ENCODE assay signal across 1 cellular context in the genomic region with DNA sequence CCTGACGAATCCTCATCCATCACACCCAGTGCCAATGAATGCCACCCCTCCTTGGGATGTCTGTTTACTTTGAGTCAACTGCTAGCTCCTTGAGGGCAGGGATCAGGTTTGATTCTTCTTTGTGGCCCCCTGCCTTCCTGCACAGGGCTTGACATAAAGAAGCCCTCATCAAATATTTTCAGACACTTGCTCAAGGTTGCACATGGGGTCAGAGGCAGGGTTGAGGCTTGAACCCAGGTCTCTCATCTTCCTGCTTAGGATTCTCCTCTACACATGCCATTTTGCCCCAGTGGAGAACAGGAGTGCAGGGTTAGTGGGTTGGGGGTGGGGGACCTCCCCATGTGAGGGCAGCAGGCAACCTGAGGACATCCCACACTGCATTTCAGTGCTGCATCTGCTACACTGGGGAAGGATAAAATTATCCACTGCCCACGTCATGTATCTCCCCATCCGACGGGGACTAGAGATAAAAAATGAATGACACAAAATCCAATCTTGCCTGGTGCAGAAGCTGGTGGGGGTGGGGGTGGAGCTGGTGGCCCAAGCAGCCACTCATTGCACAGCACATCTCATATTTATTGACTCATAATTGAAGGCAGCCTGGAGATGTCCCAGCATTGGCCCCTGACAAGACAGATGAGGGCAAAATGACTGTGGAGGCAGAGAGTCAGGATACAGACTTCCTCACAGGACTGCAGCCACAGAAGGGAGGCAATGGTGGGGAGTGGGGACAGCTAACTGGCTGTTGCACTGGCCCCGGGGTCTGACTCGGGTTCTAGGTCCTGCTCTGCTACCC.
TF ChIP-seq lines count a peak whose summit lies in the region.

No MANE protein-coding gene starts in this region.

TF ChIP-seq in SK-N-SH treated with all-trans-retinoic acid at 6 μM for 48 hours, 23 proteins besides CTCF, POLR2A, EP300 and RAD21:
- TF ChIP-seq, protein P1, sequence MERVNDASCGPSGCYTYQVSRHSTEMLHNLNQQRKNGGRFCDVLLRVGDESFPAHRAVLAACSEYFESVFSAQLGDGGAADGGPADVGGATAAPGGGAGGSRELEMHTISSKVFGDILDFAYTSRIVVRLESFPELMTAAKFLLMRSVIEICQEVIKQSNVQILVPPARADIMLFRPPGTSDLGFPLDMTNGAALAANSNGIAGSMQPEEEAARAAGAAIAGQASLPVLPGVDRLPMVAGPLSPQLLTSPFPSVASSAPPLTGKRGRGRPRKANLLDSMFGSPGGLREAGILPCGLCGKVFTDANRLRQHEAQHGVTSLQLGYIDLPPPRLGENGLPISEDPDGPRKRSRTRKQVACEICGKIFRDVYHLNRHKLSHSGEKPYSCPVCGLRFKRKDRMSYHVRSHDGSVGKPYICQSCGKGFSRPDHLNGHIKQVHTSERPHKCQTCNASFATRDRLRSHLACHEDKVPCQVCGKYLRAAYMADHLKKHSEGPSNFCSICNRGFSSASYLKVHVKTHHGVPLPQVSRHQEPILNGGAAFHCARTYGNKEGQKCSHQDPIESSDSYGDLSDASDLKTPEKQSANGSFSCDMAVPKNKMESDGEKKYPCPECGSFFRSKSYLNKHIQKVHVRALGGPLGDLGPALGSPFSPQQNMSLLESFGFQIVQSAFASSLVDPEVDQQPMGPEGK (CRISPR knock-in tag; IDR thresholded peaks at IDR 0.05; ENCODE audit: borderline replicate concordance), result no peak
- TF ChIP-seq, protein P2, sequence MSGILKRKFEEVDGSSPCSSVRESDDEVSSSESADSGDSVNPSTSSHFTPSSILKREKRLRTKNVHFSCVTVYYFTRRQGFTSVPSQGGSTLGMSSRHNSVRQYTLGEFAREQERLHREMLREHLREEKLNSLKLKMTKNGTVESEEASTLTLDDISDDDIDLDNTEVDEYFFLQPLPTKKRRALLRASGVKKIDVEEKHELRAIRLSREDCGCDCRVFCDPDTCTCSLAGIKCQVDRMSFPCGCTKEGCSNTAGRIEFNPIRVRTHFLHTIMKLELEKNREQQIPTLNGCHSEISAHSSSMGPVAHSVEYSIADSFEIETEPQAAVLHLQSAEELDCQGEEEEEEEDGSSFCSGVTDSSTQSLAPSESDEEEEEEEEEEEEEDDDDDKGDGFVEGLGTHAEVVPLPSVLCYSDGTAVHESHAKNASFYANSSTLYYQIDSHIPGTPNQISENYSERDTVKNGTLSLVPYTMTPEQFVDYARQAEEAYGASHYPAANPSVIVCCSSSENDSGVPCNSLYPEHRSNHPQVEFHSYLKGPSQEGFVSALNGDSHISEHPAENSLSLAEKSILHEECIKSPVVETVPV (CRISPR knock-in tag; IDR thresholded peaks at IDR 0.05), result no peak
- TF ChIP-seq, protein P3, sequence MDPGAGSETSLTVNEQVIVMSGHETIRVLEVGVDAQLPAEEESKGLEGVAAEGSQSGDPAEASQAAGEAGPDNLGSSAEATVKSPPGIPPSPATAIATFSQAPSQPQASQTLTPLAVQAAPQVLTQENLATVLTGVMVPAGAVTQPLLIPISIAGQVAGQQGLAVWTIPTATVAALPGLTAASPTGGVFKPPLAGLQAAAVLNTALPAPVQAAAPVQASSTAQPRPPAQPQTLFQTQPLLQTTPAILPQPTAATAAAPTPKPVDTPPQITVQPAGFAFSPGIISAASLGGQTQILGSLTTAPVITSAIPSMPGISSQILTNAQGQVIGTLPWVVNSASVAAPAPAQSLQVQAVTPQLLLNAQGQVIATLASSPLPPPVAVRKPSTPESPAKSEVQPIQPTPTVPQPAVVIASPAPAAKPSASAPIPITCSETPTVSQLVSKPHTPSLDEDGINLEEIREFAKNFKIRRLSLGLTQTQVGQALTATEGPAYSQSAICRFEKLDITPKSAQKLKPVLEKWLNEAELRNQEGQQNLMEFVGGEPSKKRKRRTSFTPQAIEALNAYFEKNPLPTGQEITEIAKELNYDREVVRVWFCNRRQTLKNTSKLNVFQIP (CRISPR knock-in tag; IDR thresholded peaks at IDR 0.05; ENCODE audit: borderline replicate concordance, low read depth), result no peak
- TF ChIP-seq CSDC2 (CRISPR knock-in tag; IDR thresholded peaks at IDR 0.05) (no peak), PPARA (CRISPR knock-in tag; IDR thresholded peaks at IDR 0.05; ENCODE audit: borderline replicate concordance) (no peak), ZC3H10 (CRISPR knock-in tag; IDR thresholded peaks at IDR 0.05) (no peak), ZNF8 (CRISPR knock-in tag; IDR thresholded peaks at IDR 0.05) (no peak), ZFP30 (CRISPR knock-in tag; IDR thresholded peaks at IDR 0.05) (no peak), ZNF70 (CRISPR knock-in tag; IDR thresholded peaks at IDR 0.05) (no peak), TCF4 (CRISPR knock-in tag; IDR thresholded peaks at IDR 0.05; ENCODE audit: borderline replicate concordance) (no peak), GLIS3 (CRISPR knock-in tag; IDR thresholded peaks at IDR 0.05) (no peak), TOX (CRISPR knock-in tag; IDR thresholded peaks at IDR 0.05; ENCODE audit: borderline replicate concordance) (no peak), SNAI2 (CRISPR knock-in tag; IDR thresholded peaks at IDR 0.05) (no peak), ZNF565 (CRISPR knock-in tag; conservative IDR thresholded peaks at IDR 0.05; ENCODE audit: low read depth) (no peak), ZFP3 (CRISPR knock-in tag; IDR thresholded peaks at IDR 0.05) (no peak), OSR1 (CRISPR knock-in tag; IDR thresholded peaks at IDR 0.05) (no peak), BACH2 (CRISPR knock-in tag; IDR thresholded peaks at IDR 0.05; ENCODE audit: borderline replicate concordance) (no peak)
- TF ChIP-seq, protein P4, sequence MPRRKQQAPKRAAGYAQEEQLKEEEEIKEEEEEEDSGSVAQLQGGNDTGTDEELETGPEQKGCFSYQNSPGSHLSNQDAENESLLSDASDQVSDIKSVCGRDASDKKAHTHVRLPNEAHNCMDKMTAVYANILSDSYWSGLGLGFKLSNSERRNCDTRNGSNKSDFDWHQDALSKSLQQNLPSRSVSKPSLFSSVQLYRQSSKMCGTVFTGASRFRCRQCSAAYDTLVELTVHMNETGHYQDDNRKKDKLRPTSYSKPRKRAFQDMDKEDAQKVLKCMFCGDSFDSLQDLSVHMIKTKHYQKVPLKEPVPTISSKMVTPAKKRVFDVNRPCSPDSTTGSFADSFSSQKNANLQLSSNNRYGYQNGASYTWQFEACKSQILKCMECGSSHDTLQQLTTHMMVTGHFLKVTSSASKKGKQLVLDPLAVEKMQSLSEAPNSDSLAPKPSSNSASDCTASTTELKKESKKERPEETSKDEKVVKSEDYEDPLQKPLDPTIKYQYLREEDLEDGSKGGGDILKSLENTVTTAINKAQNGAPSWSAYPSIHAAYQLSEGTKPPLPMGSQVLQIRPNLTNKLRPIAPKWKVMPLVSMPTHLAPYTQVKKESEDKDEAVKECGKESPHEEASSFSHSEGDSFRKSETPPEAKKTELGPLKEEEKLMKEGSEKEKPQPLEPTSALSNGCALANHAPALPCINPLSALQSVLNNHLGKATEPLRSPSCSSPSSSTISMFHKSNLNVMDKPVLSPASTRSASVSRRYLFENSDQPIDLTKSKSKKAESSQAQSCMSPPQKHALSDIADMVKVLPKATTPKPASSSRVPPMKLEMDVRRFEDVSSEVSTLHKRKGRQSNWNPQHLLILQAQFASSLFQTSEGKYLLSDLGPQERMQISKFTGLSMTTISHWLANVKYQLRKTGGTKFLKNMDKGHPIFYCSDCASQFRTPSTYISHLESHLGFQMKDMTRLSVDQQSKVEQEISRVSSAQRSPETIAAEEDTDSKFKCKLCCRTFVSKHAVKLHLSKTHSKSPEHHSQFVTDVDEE (CRISPR knock-in tag; IDR thresholded peaks at IDR 0.05), result no peak
